Comparison of ENCODE assay signal across 1 cellular context in genomic region chr16:20938426-20938825, GRCh38.
TF ChIP-seq lines count a peak whose summit lies in the region.

No MANE protein-coding gene starts in this region.

TF ChIP-seq in endothelial cell of umbilical vein, 7 proteins besides CTCF, POLR2A, EP300 and RAD21:
- TF ChIP-seq JUN (IDR thresholded peaks at IDR 0.05; ENCODE audit: borderline replicate concordance, insufficient read depth, insufficient read length, low read depth) = no peak
- no peak for TF ChIP-seq EZH2 (IDR thresholded peaks at IDR 0.05; ENCODE audit: borderline replicate concordance, low read depth, low read length, severe bottlenecking)
- TF ChIP-seq POLR2AphosphoS5 (IDR thresholded peaks at IDR 0.05; ENCODE audit: insufficient read depth, low read depth, low read length) = no peak
- no peak for TF ChIP-seq MYC (IDR thresholded peaks at IDR 0.05; ENCODE audit: low read depth, low read length)
- TF ChIP-seq FOS (IDR thresholded peaks at IDR 0.05; ENCODE audit: borderline replicate concordance, insufficient read depth, low read length) = no peak
- no peak for TF ChIP-seq GATA2 (IDR thresholded peaks at IDR 0.05; ENCODE audit: insufficient read depth, insufficient read length, low read depth, low read length)
- no peak for TF ChIP-seq MAX (IDR thresholded peaks at IDR 0.05; ENCODE audit: insufficient read depth, insufficient read length)
